11 cellular contexts compared by ENCODE assay signal in the genomic region with DNA sequence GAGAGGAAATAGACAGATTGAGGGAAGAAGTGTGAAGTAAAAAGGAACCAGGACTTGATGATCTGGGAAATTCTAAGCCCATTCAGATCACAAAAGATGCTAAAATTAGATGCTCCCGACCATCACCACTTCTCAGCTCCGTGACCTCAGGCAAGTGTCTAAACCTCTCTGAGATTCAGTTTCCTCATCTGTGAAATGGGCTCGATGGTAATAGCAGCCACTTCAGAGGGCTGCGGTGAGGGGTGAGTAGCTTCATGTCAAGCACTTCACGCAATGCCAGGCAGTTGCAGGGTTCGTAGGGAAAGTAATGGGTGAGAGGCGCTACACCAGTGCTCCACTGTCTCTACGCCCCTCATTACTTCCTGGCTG. TPM values are rescaled to one million over a fixed set of nuclear protein-coding genes. Genes with fewer than 3 reads are reported as not detected.
A peak's percentile ranks its signal among the peaks of the same experiment; 100 is the strongest.
DNase-seq lines count a peak whose midpoint lies in the region; ATAC-seq and TF ChIP-seq lines count a peak whose summit lies in the region.
"Had no signal": no experiment of that assay in that cellular context is flagged by ENCODE, and none has a peak within 500 bp of the region (broad histone marks: within the 10 kb centered on the region; RNA-seq: fewer than 3 reads in every experiment).

No MANE protein-coding gene starts in this region.

- CTCF ChIA-PET in activated CD4-positive, alpha-beta T cell treated with anti-CD3 and anti-CD28 coated beads, Interleukin-2, amount 10 ng/mL, durations not matched to agents 7 days and 5 days (lab: Charles Lee): interaction anchor here (0.6 kb wide), 1 partner anchor 58 kb away, joined by 4 read pairs; no protein-coding TSS in a partner anchor

- DNase-seq in activated CD4-positive, alpha-beta T cell treated with anti-CD3 and anti-CD28 coated beads, Interleukin-2, amount 10 ng/mL, durations not matched to agents 7 days and 5 days: no peak
- no peak for DNase-seq in activated CD4-positive, alpha-beta T cell treated with anti-CD3 and anti-CD28 coated beads for 4 hours
- DNase-seq in T-helper 2 cell treated with Interferon-gamma antibody and Interleukin-4, amounts not matched to agents 5 μg/mL and 100 μg/mL, for 36 hours (ENCODE audit: low spot score): no peak
- DNase-seq in coronary artery (ENCODE audit: low spot score) (no peak), NCI-H1694 (lab: John Stamatoyannopoulos, UW) (no peak), HT-29 (ENCODE audit: low spot score) (no peak), NCI-H526 (lab: John Stamatoyannopoulos, UW) (no peak)
- peak; percentile 40 for DNase-seq in stimulated activated naive CD8-positive, alpha-beta T cell treated with anti-CD3 and anti-CD28 coated beads, Interleukin-15, Interleukin-2, amounts not matched to agents 100 U/mL and 50 U/mL, for 24 hours
- DNase-seq: cortex of kidney, NCI-H510A had no signal

- peak overlapping the region; percentile 57 for H3K27ac Mint-ChIP-seq in activated CD4-positive, alpha-beta T cell treated with anti-CD3 and anti-CD28 coated beads, Interleukin-2, amount 10 ng/mL, durations not matched to agents 7 days and 5 days
- no peak overlapping the region for H3K27ac Mint-ChIP-seq in T-helper 2 cell treated with Interferon-gamma antibody and Interleukin-4, amounts not matched to agents 5 μg/mL and 100 μg/mL, for 36 hours
- H3K27ac Mint-ChIP-seq: activated naive CD4-positive, alpha-beta T cell treated with anti-CD3 and anti-CD28 coated beads, Interleukin-2, amount 50 U/mL, for 72 hours had no signal

- no peak overlapping the region for H3K4me3 ChIP-seq in coronary artery

- peaks cover 27% of the 10 kb centered on the region for H3K4me1 Mint-ChIP-seq in activated CD4-positive, alpha-beta T cell treated with anti-CD3 and anti-CD28 coated beads, Interleukin-2, amount 10 ng/mL, durations not matched to agents 7 days and 5 days
- H3K4me1 Mint-ChIP-seq in T-helper 2 cell treated with Interferon-gamma antibody and Interleukin-4, amounts not matched to agents 5 μg/mL and 100 μg/mL, for 36 hours (ENCODE audit: low read depth): peaks cover 20% of the 10 kb centered on the region

- no peaks in the 10 kb centered on the region for H3K9me3 Mint-ChIP-seq in activated CD4-positive, alpha-beta T cell treated with anti-CD3 and anti-CD28 coated beads, Interleukin-2, amount 10 ng/mL, durations not matched to agents 7 days and 5 days
- H3K9me3 Mint-ChIP-seq in T-helper 2 cell treated with Interferon-gamma antibody and Interleukin-4, amounts not matched to agents 5 μg/mL and 100 μg/mL, for 36 hours: no peaks in the 10 kb centered on the region
- H3K9me3 Mint-ChIP-seq: activated naive CD4-positive, alpha-beta T cell treated with anti-CD3 and anti-CD28 coated beads, Interleukin-2, amount 50 U/mL, for 72 hours had no signal

- peak overlapping the region; percentile 59 for H3K4me3 Mint-ChIP-seq in activated CD4-positive, alpha-beta T cell treated with anti-CD3 and anti-CD28 coated beads, Interleukin-2, amount 10 ng/mL, durations not matched to agents 7 days and 5 days
- H3K4me3 Mint-ChIP-seq in T-helper 2 cell treated with Interferon-gamma antibody and Interleukin-4, amounts not matched to agents 5 μg/mL and 100 μg/mL, for 36 hours: peak overlapping the region; percentile 42

- ATAC-seq in stimulated activated naive CD8-positive, alpha-beta T cell treated with anti-CD3 and anti-CD28 coated beads, Interleukin-15, Interleukin-2, amounts not matched to agents 100 U/mL and 50 U/mL, for 24 hours: peak; percentile 6

- no peaks in the 10 kb centered on the region for H3K36me3 Mint-ChIP-seq in activated CD4-positive, alpha-beta T cell treated with anti-CD3 and anti-CD28 coated beads, Interleukin-2, amount 10 ng/mL, durations not matched to agents 7 days and 5 days (ENCODE audit: low read depth)
- no peaks in the 10 kb centered on the region for H3K36me3 Mint-ChIP-seq in T-helper 2 cell treated with Interferon-gamma antibody and Interleukin-4, amounts not matched to agents 5 μg/mL and 100 μg/mL, for 36 hours (ENCODE audit: low read depth)

- no peak for TF ChIP-seq CTCF in coronary artery (IDR thresholded peaks at IDR 0.05)

- peaks cover 18% of the 10 kb centered on the region for H3K27me3 Mint-ChIP-seq in activated CD4-positive, alpha-beta T cell treated with anti-CD3 and anti-CD28 coated beads, Interleukin-2, amount 10 ng/mL, durations not matched to agents 7 days and 5 days
- H3K27me3 Mint-ChIP-seq in T-helper 2 cell treated with Interferon-gamma antibody and Interleukin-4, amounts not matched to agents 5 μg/mL and 100 μg/mL, for 36 hours (ENCODE audit: low read depth): peaks cover 39% of the 10 kb centered on the region

- peak overlapping the region; percentile 9 to 100 for H3K27ac ChIP-seq in coronary artery

- POLR2A ChIA-PET in activated CD4-positive, alpha-beta T cell treated with anti-CD3 and anti-CD28 coated beads, Interleukin-2, amount 10 ng/mL, durations not matched to agents 7 days and 5 days (lab: Charles Lee): no interaction called here

RNA-seq across cellular contexts. Expression of gene NFIC, which starts 9.0 kb away (rescaled TPM):
- 10 to 100 TPM; 14.2 TPM for total RNA-seq in activated CD4-positive, alpha-beta T cell treated with anti-CD3 and anti-CD28 coated beads, Interleukin-2, amount 10 ng/mL, durations not matched to agents 7 days and 5 days
- 23.1 and 34.2 TPM in 2 replicates for total RNA-seq in HT-29 (2014; rRNA removed; shearing (Covaris generic))
